Comparison of ENCODE assay signal across 1 cellular context in genomic region chr12:113232787-113233585, GRCh38.
TF ChIP-seq lines count a peak whose summit lies in the region.

No MANE protein-coding gene starts in this region.

TF ChIP-seq in HEK293, 187 proteins besides CTCF, POLR2A, EP300 and RAD21 (continued from another document):
- TF ChIP-seq ZNF555 (tag by site-specific recombination; conservative IDR thresholded peaks at IDR 0.05): no peak
- TF ChIP-seq HOXC10 (CRISPR knock-in tag; IDR thresholded peaks at IDR 0.05): no peak
- no peak for TF ChIP-seq ZNF776 (tag by site-specific recombination; IDR thresholded peaks at IDR 0.05; ENCODE audit: borderline replicate concordance)
